Comparison of ENCODE assay signal across 1 cellular context in the genomic region with DNA sequence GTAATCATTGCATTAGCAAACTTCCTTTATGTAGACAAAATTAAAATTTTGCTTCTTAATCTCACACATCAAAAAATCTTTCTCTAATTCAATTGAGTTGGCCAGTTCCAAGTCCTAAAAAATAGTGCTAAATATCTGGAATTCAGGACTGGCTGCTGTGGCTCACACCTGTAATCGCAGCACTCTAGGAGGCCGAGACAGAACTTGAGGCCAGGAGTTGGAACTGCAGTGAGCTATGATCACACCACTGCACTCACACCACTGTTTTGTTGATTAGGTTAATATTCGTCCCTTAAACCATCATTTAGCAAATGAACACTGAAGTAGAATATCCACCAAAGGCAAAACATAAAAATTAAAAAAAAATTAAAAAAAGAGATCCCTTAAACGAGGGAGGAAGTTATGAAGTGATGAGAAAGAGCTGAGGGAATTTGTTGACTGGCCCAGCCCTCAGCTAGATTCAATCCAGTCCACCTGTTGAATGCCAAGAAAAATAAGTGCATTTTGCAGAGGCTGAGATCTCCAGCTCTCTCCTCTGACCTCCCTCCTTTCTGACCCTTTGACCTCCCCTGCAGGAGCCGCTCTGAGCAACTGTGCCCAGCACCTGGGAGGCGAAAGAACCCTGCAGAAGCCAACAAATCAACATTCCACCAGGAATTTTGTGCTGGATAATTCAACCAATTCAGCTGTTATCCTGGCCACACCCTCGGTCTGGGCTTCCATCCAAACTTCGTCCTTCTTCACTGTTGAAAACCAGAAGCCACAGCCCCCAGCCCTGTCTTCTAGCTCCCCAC.
TF ChIP-seq lines count a peak whose summit lies in the region.

No MANE protein-coding gene starts in this region.

TF ChIP-seq in SK-N-SH, 30 proteins besides CTCF, POLR2A, EP300 and RAD21 (continued from another document):
- TF ChIP-seq TCF12 (IDR thresholded peaks at IDR 0.05), result 0 out of 2 replicates have a peak, but pooled peaks have one; percentile 11
